ENCODE assay signal across 33 cellular contexts in genomic region chr17:45631941-45632340, GRCh38.
"Had no signal": no experiment of that assay in that cellular context is flagged by ENCODE, and none has a peak within 500 bp of the region (broad histone marks: within the 10 kb centered on the region; RNA-seq: fewer than 3 reads in every experiment).

No MANE protein-coding gene starts in this region.

- H3K27me3 ChIP-seq: adrenal gland, ascending aorta, body of pancreas, brain microvascular endothelial cell, breast epithelium, cardiac muscle cell had no signal

- H3K27ac ChIP-seq: adrenal gland, ascending aorta, body of pancreas, brain microvascular endothelial cell, breast epithelium, cardiac muscle cell had no signal

- H3K4me3 ChIP-seq: adrenal gland, ascending aorta, body of pancreas, breast epithelium, cardiac muscle cell had no signal

- H3K9me3 ChIP-seq: adrenal gland, ascending aorta, body of pancreas, breast epithelium had no signal

- ATAC-seq: activated naive CD4-positive, alpha-beta T cell treated with anti-CD3 and anti-CD28 coated beads, Interleukin-2, amount 50 U/mL, for 72 hours; activated naive CD8-positive, alpha-beta T cell treated with anti-CD3 and anti-CD28 coated beads, Interleukin-2, amount 50 U/mL, for 24 hours; activated T-cell treated with anti-CD3 and anti-CD28 coated beads, Interleukin-2, amount 50 U/mL, for 4 hours; activated T-cell treated with anti-CD3 and anti-CD28 coated beads, Interleukin-2, amount 50 U/mL, for 72 hours; activated T-helper 17 cell treated with anti-CD3 and anti-CD28 coated beads, Interleukin-2, amount 50 U/mL, for 72 hours; body of pancreas had no signal

- DNase-seq: activated effector memory CD4-positive, alpha-beta T cell treated with anti-CD3 and anti-CD28 coated beads, Interleukin-2, amount 50 U/mL, for 16 hours; activated effector memory CD4-positive, alpha-beta T cell treated with Interleukin-2 at 50 U/mL for 16 hours; activated gamma-delta T cell; activated gamma-delta T cell treated with Interleukin-2 at 50 U/mL for 16 hours; activated naive CD4-positive, alpha-beta T cell; activated naive CD4-positive, alpha-beta T cell treated with anti-CD3 and anti-CD28 coated beads for 36 hours; activated naive CD4-positive, alpha-beta T cell treated with anti-CD3 and anti-CD28 coated beads, Interleukin-2, amount 10 ng/mL, durations not matched to agents 7 days and 5 days; activated naive CD4-positive, alpha-beta T cell treated with anti-CD3 and anti-CD28 coated beads, Interleukin-2, amount 50 U/mL, for 16 hours; activated naive CD4-positive, alpha-beta T cell treated with Interleukin-2 at 50 U/mL for 16 hours; activated naive CD8-positive, alpha-beta T cell treated with anti-CD3 and anti-CD28 coated beads for 36 hours; activated naive CD8-positive, alpha-beta T cell treated with anti-CD3 and anti-CD28 coated beads, Interleukin-2, amount 10 ng/mL, durations not matched to agents 7 days and 5 days; activated naive CD8-positive, alpha-beta T cell treated with anti-CD3 and anti-CD28 coated beads, Interleukin-2, amount 50 U/mL, for 24 hours; activated T-cell treated with anti-CD3 and anti-CD28 coated beads for 4 hours; activated T-cell treated with anti-CD3 and anti-CD28 coated beads, Interleukin-2, amount 50 U/mL, for 1 hour; activated T-cell treated with anti-CD3 and anti-CD28 coated beads, Interleukin-2, amount 50 U/mL, for 24 hours; activated T-cell treated with anti-CD3 and anti-CD28 coated beads, Interleukin-2, amount 50 U/mL, for 4 hours; activated T-cell treated with anti-CD3 and anti-CD28 coated beads, Interleukin-2, amount 50 U/mL, for 48 hours; activated T-cell treated with anti-CD3 and anti-CD28 coated beads, Interleukin-2, amount 50 U/mL, for 72 hours; adrenal gland; amniotic stem cell; amygdala; anterior cingulate cortex; aorta; body of pancreas; brain microvascular endothelial cell; caudate nucleus; central memory CD4-positive, alpha-beta T cell; cerebellar nuclear complex had no signal

- H3K4me1 ChIP-seq: adrenal gland, ascending aorta, body of pancreas, breast epithelium had no signal

- H3K36me3 ChIP-seq: breast epithelium had no signal
